In genomic region chr20:33733654-33734576, GRCh38 we compare ENCODE assay signal across 8 cellular contexts. TPM values are rescaled to one million over a fixed set of nuclear protein-coding genes. Genes with fewer than 3 reads are reported as not detected.
DNase-seq lines count a peak whose midpoint lies in the region; ATAC-seq and TF ChIP-seq lines count a peak whose summit lies in the region.

No MANE protein-coding gene starts in this region.

- H3K4me3 Mint-ChIP-seq in activated CD4-positive, alpha-beta T cell treated with anti-CD3 and anti-CD28 coated beads, Interleukin-2, amount 10 ng/mL, durations not matched to agents 24 days and 14 days, result peak overlapping the region; percentile 88

- peaks cover 9% of the 10 kb centered on the region for H3K9me3 Mint-ChIP-seq in activated CD4-positive, alpha-beta T cell treated with anti-CD3 and anti-CD28 coated beads, Interleukin-2, amount 10 ng/mL, durations not matched to agents 24 days and 14 days

- H3K4me3 ChIP-seq in PC-9 (peak overlapping the region; percentile 64; the same call in 1 of the 2 replicates), muscle layer of colon (ENCODE audit: low read depth in 1 of 2, low read length in 2 of 2) (no peak overlapping the region)

- peaks cover 27% of the 10 kb centered on the region for H3K4me1 Mint-ChIP-seq in activated CD4-positive, alpha-beta T cell treated with anti-CD3 and anti-CD28 coated beads, Interleukin-2, amount 10 ng/mL, durations not matched to agents 24 days and 14 days

- peaks cover 49% of the 10 kb centered on the region for H3F3A ChIP-seq in PC-9 (ENCODE audit: insufficient read depth, low read depth)

- H3K27ac Mint-ChIP-seq in activated CD4-positive, alpha-beta T cell treated with anti-CD3 and anti-CD28 coated beads, Interleukin-2, amount 10 ng/mL, durations not matched to agents 24 days and 14 days, result peak overlapping the region; percentile 0

- peaks cover 24% of the 10 kb centered on the region for H3K79me2 ChIP-seq in PC-9 (ENCODE audit: low read depth)

- H3K9me2 ChIP-seq in PC-9 (ENCODE audit: insufficient read depth), result no peaks in the 10 kb centered on the region

- H3K27me3 ChIP-seq in PC-9 (ENCODE audit: insufficient read depth, low read depth) (no peaks in the 10 kb centered on the region), muscle layer of colon (ENCODE audit: control insufficient read depth in 1 of 2, insufficient read depth in 2 of 2, low read length in 2 of 2) (no peaks in the 10 kb centered on the region)

- TF ChIP-seq CTCF in PC-9 (conservative IDR thresholded peaks at IDR 0.05), result no peak

- peak overlapping the region; percentile 94 for H3K27ac ChIP-seq in PC-9
- H3K27ac ChIP-seq in muscle layer of colon (ENCODE audit: low read depth, low read length), result peak overlapping the region; percentile 34

- peak overlapping the region; percentile 39; the same call in 1 of the 2 replicates for H2AFZ ChIP-seq in PC-9

- POLR2A ChIA-PET in PC-9 (lab: Charles Lee; ENCODE audit: unreplicated experiment), result interaction anchor here (0.6 to 1.9 kb wide), 4 partner anchors 14 to 378 kb away, joined by 3 to 36 read pairs (median 10); partner anchors contain the start of genes EIF2S2 and PXMP4

- H3K4me1 ChIP-seq in PC-9 (replicated peaks; ENCODE audit: insufficient read depth) (peaks cover 46% of the 10 kb centered on the region), muscle layer of colon (ENCODE audit: insufficient read depth, low read length) (peaks cover 25% of the 10 kb centered on the region)

- peak overlapping the region; percentile 85 for H3K4me2 ChIP-seq in PC-9

- peaks cover 9% of the 10 kb centered on the region; the same call in 1 of the 2 replicates for H3K36me3 ChIP-seq in PC-9 (ENCODE audit: low read depth)
- no peaks in the 10 kb centered on the region for H3K36me3 ChIP-seq in muscle layer of colon (ENCODE audit: insufficient read depth, low read length)

- CTCF ChIA-PET in PC-9 (lab: Charles Lee), result interaction anchor here (0.7 kb wide), 1 partner anchor 1574 kb away, joined by 6 read pairs; no protein-coding TSS in a partner anchor

- ATAC-seq in HG03354 (IDR thresholded peaks at IDR 0.05; ENCODE audit: poor library complexity, severe bottlenecking, unreplicated experiment) (no peak), HG03175 (IDR thresholded peaks at IDR 0.05; ENCODE audit: unreplicated experiment) (no peak), HG03521 (IDR thresholded peaks at IDR 0.05; ENCODE audit: unreplicated experiment) (no peak)

- intact Hi-C loops in activated CD4-positive, alpha-beta T cell treated with anti-CD3 and anti-CD28 coated beads, Interleukin-2, amount 10 ng/mL, durations not matched to agents 24 days and 14 days (cut with micrococcal nuclease), result loop anchor here (2.0 kb wide), 3 partner anchors 39 to 259 kb away; partner anchors contain the start of genes CHMP4B and RALY
- intact Hi-C loops in PC-9 (cut with micrococcal nuclease; ENCODE audit: unreplicated experiment), result loop anchor here (1.0 to 5.0 kb wide), 10 partner anchors 44 to 378 kb away; partner anchors contain the start of genes CDK5RAP1, CHMP4B, EIF2S2 and NECAB3

- no peaks in the 10 kb centered on the region for H3K27me3 Mint-ChIP-seq in activated CD4-positive, alpha-beta T cell treated with anti-CD3 and anti-CD28 coated beads, Interleukin-2, amount 10 ng/mL, durations not matched to agents 24 days and 14 days

- BruUV-seq in PC-9 (replicated peaks; lab: Mats Ljungman, UMichigan), result no TSS peak

- H3K36me3 Mint-ChIP-seq in activated CD4-positive, alpha-beta T cell treated with anti-CD3 and anti-CD28 coated beads, Interleukin-2, amount 10 ng/mL, durations not matched to agents 24 days and 14 days (ENCODE audit: low read depth), result peaks cover 16% of the 10 kb centered on the region

- DNase-seq in activated CD4-positive, alpha-beta T cell treated with anti-CD3 and anti-CD28 coated beads, Interleukin-2, amount 10 ng/mL, durations not matched to agents 24 days and 14 days, result no peak
- DNase-seq in activated CD4-positive, alpha-beta T cell treated with anti-CD3 and anti-CD28 coated beads, Interleukin-2, amount 50 U/mL, for 48 hours, result no peak
- DNase-seq in PC-9 (peak; percentile 80 to 99), dermis blood vessel endothelial cell (peak; percentile 69)

- peaks cover 15% of the 10 kb centered on the region for H3K9me3 ChIP-seq in PC-9 (ENCODE audit: insufficient read depth, low read depth)
- peaks cover 15% of the 10 kb centered on the region for H3K9me3 ChIP-seq in muscle layer of colon (ENCODE audit: low read length)

- peak overlapping the region; percentile 33 for H3K9ac ChIP-seq in muscle layer of colon (ENCODE audit: low read length)

- no peaks in the 10 kb centered on the region for H4K20me1 ChIP-seq in PC-9 (ENCODE audit: insufficient read depth)

RNA-seq across cellular contexts. Expression of gene ZNF341, which starts 2.1 kb away (rescaled TPM):
- 6.1 and 7.1 TPM in 2 replicates for total RNA-seq in activated CD4-positive, alpha-beta T cell treated with anti-CD3 and anti-CD28 coated beads, Interleukin-2, amount 10 ng/mL, durations not matched to agents 24 days and 14 days
- total RNA-seq in PC-9 (2021) (5.2 and 5.6 TPM in 2 replicates), dermis blood vessel endothelial cell (1.9 and 2.4 TPM in 2 replicates)

RNA-seq across cellular contexts. Expression of gene PXMP4, which starts 13.8 kb away (rescaled TPM):
- total RNA-seq in activated CD4-positive, alpha-beta T cell treated with anti-CD3 and anti-CD28 coated beads, Interleukin-2, amount 10 ng/mL, durations not matched to agents 24 days and 14 days, result 5.4 and 5.5 TPM in 2 replicates
- total RNA-seq in PC-9 (2021) (12.2 and 19.1 TPM in 2 replicates), dermis blood vessel endothelial cell (4.3 and 5.0 TPM in 2 replicates)

RNA-seq across cellular contexts. Expression of gene E2F1, which starts 47.7 kb away (rescaled TPM):
- 77.2 and 78.3 TPM in 2 replicates for total RNA-seq in activated CD4-positive, alpha-beta T cell treated with anti-CD3 and anti-CD28 coated beads, Interleukin-2, amount 10 ng/mL, durations not matched to agents 24 days and 14 days
- total RNA-seq in PC-9 (2021) (31.5 and 31.6 TPM in 2 replicates), dermis blood vessel endothelial cell (11.2 and 16.1 TPM in 2 replicates)

RNA-seq across cellular contexts. Expression of gene NECAB3, which starts 59.7 kb away (rescaled TPM):
- 29.0 and 30.0 TPM in 2 replicates for total RNA-seq in activated CD4-positive, alpha-beta T cell treated with anti-CD3 and anti-CD28 coated beads, Interleukin-2, amount 10 ng/mL, durations not matched to agents 24 days and 14 days
- 72.1 and 77.7 TPM in 2 replicates for total RNA-seq in PC-9 (2021)
- 10.2 and 12.4 TPM in 2 replicates for total RNA-seq in dermis blood vessel endothelial cell

Comparison
In these comparisons a context has a peak if more than half of its experiments do, and no peak if none do; other contexts are left out.
1. DNase-seq: peak in PC-9 (2 of 2) and dermis blood vessel endothelial cell (single experiment); none in activated CD4-positive, alpha-beta T cell treated with anti-CD3 and anti-CD28 coated beads, Interleukin-2, amount 10 ng/mL, durations not matched to agents 24 days and 14 days (single experiment) and activated CD4-positive, alpha-beta T cell treated with anti-CD3 and anti-CD28 coated beads, Interleukin-2, amount 50 U/mL, for 48 hours (0 of 2).